ENCODE assay signal across 20 cellular contexts in the genomic region with DNA sequence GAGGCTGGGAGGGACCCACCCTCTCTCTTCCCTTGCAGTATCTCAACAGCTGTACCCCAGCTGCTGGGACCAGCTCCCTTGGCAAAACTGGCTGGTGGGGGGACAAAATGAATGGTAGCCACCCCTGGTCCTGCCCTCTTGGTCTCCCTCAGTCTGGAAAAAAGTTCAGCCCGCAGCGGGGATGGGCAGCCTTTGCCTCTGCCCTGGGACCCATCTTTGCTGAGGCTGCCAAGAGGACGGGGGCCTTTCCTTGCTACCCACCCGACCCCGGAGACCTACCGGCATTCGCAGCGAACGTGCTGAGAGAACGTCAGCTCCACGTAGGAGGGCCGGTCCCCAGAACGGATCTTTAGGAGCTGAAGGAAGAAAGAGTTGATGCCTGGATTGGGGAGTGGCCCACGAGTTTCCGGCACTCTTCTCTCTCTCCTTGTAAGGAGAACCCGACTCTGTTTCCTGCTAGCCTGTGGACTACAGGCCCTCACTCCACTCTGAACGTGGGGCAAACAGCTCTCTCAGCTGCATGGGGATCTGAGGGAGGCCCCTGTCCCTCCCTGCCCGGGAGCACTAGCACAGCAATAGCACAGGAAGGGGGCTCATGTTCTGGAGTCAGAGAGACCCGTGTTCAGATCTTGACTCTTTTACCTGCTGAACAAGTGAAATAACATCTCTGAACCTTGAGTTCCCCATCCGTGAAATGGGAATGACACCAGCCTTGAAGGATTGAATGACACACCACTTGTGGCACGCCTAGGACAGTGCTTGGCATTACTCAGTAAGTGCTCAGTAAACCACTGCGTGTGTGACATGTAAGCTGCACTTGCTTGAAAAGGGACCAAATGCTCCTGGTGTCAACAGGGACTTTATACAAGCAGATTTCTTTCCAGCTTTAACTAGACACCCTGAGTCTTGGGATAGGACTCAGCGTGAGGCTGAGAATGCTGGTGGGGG. TPM values are rescaled to one million over a fixed set of nuclear protein-coding genes. Genes with fewer than 3 reads are reported as not detected.
A peak's percentile ranks its signal among the peaks of the same experiment; 100 is the strongest.
DNase-seq lines count a peak whose midpoint lies in the region; ATAC-seq, FAIRE-seq and TF ChIP-seq lines count a peak whose summit lies in the region.
"Had no signal": no experiment of that assay in that cellular context is flagged by ENCODE, and none has a peak within 500 bp of the region (broad histone marks: within the 10 kb centered on the region; RNA-seq: fewer than 3 reads in every experiment).

No MANE protein-coding gene starts in this region.

- peaks cover 9% of the 10 kb centered on the region for H3K79me2 ChIP-seq in keratinocyte (ENCODE audit: control insufficient read depth, insufficient read depth, low read length)

- H3K27ac ChIP-seq in keratinocyte (ENCODE audit: control insufficient read depth, insufficient read depth, low read length) = peak overlapping the region; percentile 34
- H3K27ac ChIP-seq: A549, C4-2B had no signal

- no peaks in the 10 kb centered on the region for H3K27me3 ChIP-seq in H7 (ENCODE audit: control insufficient read depth, insufficient read depth, low read length)
- H3K27me3 ChIP-seq in keratinocyte (ENCODE audit: control insufficient read depth, extremely low read depth, insufficient read depth, low read length) = no peaks in the 10 kb centered on the region

- intact Hi-C loops in posterior vena cava (cut with DNase I) = no loop called here

- H3K4me3 ChIP-seq in H7 (ENCODE audit: insufficient read depth, low read depth, low read length) (no peak overlapping the region), keratinocyte (ENCODE audit: control insufficient read depth in 2 of 3, extremely low read depth in 1 of 3, insufficient read depth in 2 of 3, low read depth in 1 of 3, low read length in 3 of 3) (no peak overlapping the region)
- H3K4me3 ChIP-seq: A549 had no signal

- no peaks in the 10 kb centered on the region for H3K9me3 ChIP-seq in keratinocyte (ENCODE audit: control insufficient read depth, low read depth, low read length)
- H3K9me3 ChIP-seq: A549, SK-N-SH had no signal

- dilution Hi-C loops in keratinocyte (cut with MboI; ENCODE audit: extremely low pct_ligation_motif_present, low sequenced_read_pairs) = no loop called here

- H2AFZ ChIP-seq in keratinocyte (ENCODE audit: control insufficient read depth, low read length) = peak overlapping the region; percentile 41

- peaks cover 40% of the 10 kb centered on the region for H3K4me1 ChIP-seq in keratinocyte (ENCODE audit: control insufficient read depth, extremely low read depth, insufficient read depth, low read length)

- TF ChIP-seq CTCF in keratinocyte (optimal IDR thresholded peaks at IDR 0.05 in 1 of 3, IDR thresholded peaks at IDR 0.05 in 1 of 3, conservative IDR thresholded peaks at IDR 0.05 in 1 of 3; ENCODE audit: extremely low read depth in 1 of 3, insufficient read depth in 2 of 3, low read length in 3 of 3) = no peak

- H4K20me1 ChIP-seq in keratinocyte (ENCODE audit: control insufficient read depth, extremely low read depth, insufficient read depth, low read length) = peaks cover 2% of the 10 kb centered on the region

- no peak for ATAC-seq in HG03139 (IDR thresholded peaks at IDR 0.05; ENCODE audit: unreplicated experiment)
- no peak for ATAC-seq in HG03108 (IDR thresholded peaks at IDR 0.05; ENCODE audit: unreplicated experiment)
- ATAC-seq in GM19328 (IDR thresholded peaks at IDR 0.05; ENCODE audit: unreplicated experiment) = no peak
- no peak for ATAC-seq in HG02678 (IDR thresholded peaks at IDR 0.05; ENCODE audit: unreplicated experiment)
- ATAC-seq: A549, HCT116, HepG2 had no signal

- H3K4me2 ChIP-seq in keratinocyte (ENCODE audit: control insufficient read depth, extremely low read depth, insufficient read depth, low read depth, low read length) = peak overlapping the region; percentile 52
- H3K4me2 ChIP-seq: A549, SK-N-SH had no signal

- H3K9ac ChIP-seq in keratinocyte (ENCODE audit: control insufficient read depth, extremely low read depth, insufficient read depth, low read length) = no peak overlapping the region
- H3K9ac ChIP-seq: SK-N-SH had no signal

- no peaks in the 10 kb centered on the region for H3K9me1 ChIP-seq in keratinocyte (ENCODE audit: control insufficient read depth, extremely low read depth, insufficient read depth, low read length)

- peak; percentile 36 for DNase-seq in H7
- peak; percentile 57 for DNase-seq in UCSD-AML1 (lab: John Stamatoyannopoulos, UW; ENCODE audit: unreplicated experiment)
- no peak for DNase-seq in keratinocyte (ENCODE audit: low read depth, low spot score)
- peak; percentile 74 for DNase-seq in posterior vena cava (ENCODE audit: low spot score)
- DNase-seq: KG1, NCI-H1048, NCI-H2081 treated with DMSO at 0.1 percent for 48 hours, NCI-H524, SHP77, SK-N-SH had no signal

- peak; percentile 88 for FAIRE-seq in keratinocyte (lab: Jason Lieb, UNC)
- FAIRE-seq: A549, GM19239, HepG2, RCC 7860 had no signal

- H3K36me3 ChIP-seq in H7 (replicated peaks; ENCODE audit: control insufficient read depth, insufficient read depth, low read length) (no peaks in the 10 kb centered on the region), keratinocyte (ENCODE audit: control insufficient read depth in 2 of 2, extremely low read depth in 1 of 2, insufficient read depth in 2 of 2, low read length in 2 of 2) (peaks cover 19 to 42% of the 10 kb centered on the region in 2 experiments)

RNA-seq across cellular contexts. Expression of a gene that starts 6.9 kb away (rescaled TPM):
- 4.6 and 6.9 TPM in 2 replicates for total RNA-seq in H7 (2014; rRNA removed; shearing (Covaris generic))
- 16.5 to 19.0 TPM (median 17.5 TPM) in 3 replicates for polyA plus RNA-seq in keratinocyte
- 4.3 TPM for polyA plus RNA-seq in keratinocyte (2011; ENCODE audit: low read depth)
- 11.8 and 26.1 TPM in 2 replicates for polyA plus RNA-seq in keratinocyte (2011; cell fraction: cytosol; rRNA removed)
- polyA plus RNA-seq in keratinocyte (2011; cell fraction: nucleus; rRNA removed) = 15.8 and 22.6 TPM in 2 replicates
- 21.3 and 25.5 TPM in 2 replicates for polyA plus RNA-seq in keratinocyte (2012; ENCODE audit: low replicate concordance)
- polyA minus RNA-seq in keratinocyte = 8.5 to 14.9 TPM (median 9.4 TPM) in 3 replicates
- 22.3 TPM for polyA minus RNA-seq in keratinocyte (2011; cell fraction: cytosol; rRNA and poly(A)+ RNA removed)
- 9.2 and 10.9 TPM in 2 replicates for polyA minus RNA-seq in keratinocyte (2011; cell fraction: nucleus; rRNA and poly(A)+ RNA removed)
- 10 to 100 TPM in 1 of 2 donors, 1 to 10 TPM in 1; 7.7 to 11.2 TPM for total RNA-seq in posterior vena cava

RNA-seq across cellular contexts. Expression of a gene that starts 25.4 kb away (rescaled TPM):
- 5.4 and 12.4 TPM in 2 replicates for total RNA-seq in H7 (2014; rRNA removed; shearing (Covaris generic))
- polyA plus RNA-seq in keratinocyte = 0.19 to 1.8 TPM (median 0.69 TPM) in 3 replicates
- polyA plus RNA-seq in keratinocyte (2011; ENCODE audit: low read depth) = 0.81 TPM
- polyA plus RNA-seq in keratinocyte (2011; cell fraction: cytosol; rRNA removed) = 0.38 and 0.49 TPM in 2 replicates
- 0.78 and 1.0 TPM in 2 replicates for polyA plus RNA-seq in keratinocyte (2011; cell fraction: nucleus; rRNA removed)
- polyA plus RNA-seq in keratinocyte (2012; ENCODE audit: low replicate concordance) = 0.51 and 1.0 TPM in 2 replicates
- 1.2 to 2.6 TPM in 2 of 3 replicates, not detected in the other for polyA minus RNA-seq in keratinocyte
- not detected for polyA minus RNA-seq in keratinocyte (2011; cell fraction: cytosol; rRNA and poly(A)+ RNA removed)
- polyA minus RNA-seq in keratinocyte (2011; cell fraction: nucleus; rRNA and poly(A)+ RNA removed) = 0.11 TPM in 1 of 2 replicates, not detected in the other
- 10 to 100 TPM in 1 of 2 donors, 1 to 10 TPM in 1; 9.6 to 17.0 TPM for total RNA-seq in posterior vena cava

RNA-seq across cellular contexts. Expression of a gene that starts 54.2 kb away (rescaled TPM):
- 50.5 and 51.8 TPM in 2 replicates for total RNA-seq in H7 (2014; rRNA removed; shearing (Covaris generic))
- 112 to 114 TPM (median 113 TPM) in 3 replicates for polyA plus RNA-seq in keratinocyte
- polyA plus RNA-seq in keratinocyte (2011; ENCODE audit: low read depth) = 21.6 TPM
- polyA plus RNA-seq in keratinocyte (2011; cell fraction: cytosol; rRNA removed) = 98.8 and 122 TPM in 2 replicates
- polyA plus RNA-seq in keratinocyte (2011; cell fraction: nucleus; rRNA removed) = 81.7 and 85.0 TPM in 2 replicates
- 68.5 and 72.2 TPM in 2 replicates for polyA plus RNA-seq in keratinocyte (2012; ENCODE audit: low replicate concordance)
- polyA minus RNA-seq in keratinocyte = 51.9 to 58.9 TPM (median 54.6 TPM) in 3 replicates
- 40.7 TPM for polyA minus RNA-seq in keratinocyte (2011; cell fraction: cytosol; rRNA and poly(A)+ RNA removed)
- polyA minus RNA-seq in keratinocyte (2011; cell fraction: nucleus; rRNA and poly(A)+ RNA removed) = 13.5 and 29.6 TPM in 2 replicates
- 10 to 100 TPM; 22.3 to 29.5 TPM for total RNA-seq in posterior vena cava
